9 cellular contexts compared by ENCODE assay signal in genomic region chr17:75346906-75347305, GRCh38. TPM values are rescaled to one million over a fixed set of nuclear protein-coding genes. Genes with fewer than 3 reads are reported as not detected.
DNase-seq lines count a peak whose midpoint lies in the region; ATAC-seq and TF ChIP-seq lines count a peak whose summit lies in the region.
"Had no signal": no experiment of that assay in that cellular context is flagged by ENCODE, and none has a peak within 500 bp of the region (broad histone marks: within the 10 kb centered on the region; RNA-seq: fewer than 3 reads in every experiment).

No MANE protein-coding gene starts in this region.

- H3K36me3 Mint-ChIP-seq in Caco-2 (ENCODE audit: insufficient read depth, unreplicated experiment), result peaks cover 30% of the 10 kb centered on the region
- peaks cover 6% of the 10 kb centered on the region for H3K36me3 Mint-ChIP-seq in activated T-helper 17 cell treated with anti-CD3 and anti-CD28 coated beads, Interleukin-2, amount 50 U/mL, for 72 hours (ENCODE audit: low read depth)

- H3K36me3 ChIP-seq in Caco-2 (ENCODE audit: control insufficient read depth, insufficient read depth, low read length) (no peaks in the 10 kb centered on the region), mucosa of descending colon (ENCODE audit: low read depth) (no peaks in the 10 kb centered on the region)
- H3K36me3 ChIP-seq: SJSA1 had no signal

- H3K4me1 ChIP-seq in Caco-2 (peaks cover 19% of the 10 kb centered on the region), mucosa of descending colon (ENCODE audit: low read depth) (peaks cover 24% of the 10 kb centered on the region)

- no peaks in the 10 kb centered on the region for H3K27me3 ChIP-seq in Caco-2 (replicated peaks; ENCODE audit: control insufficient read depth, insufficient read depth, low read length)
- H3K27me3 ChIP-seq: SJSA1 had no signal

- H3K4me3 Mint-ChIP-seq in Caco-2 (ENCODE audit: unreplicated experiment), result no peak overlapping the region
- peak overlapping the region; percentile 75 for H3K4me3 Mint-ChIP-seq in activated T-helper 17 cell treated with anti-CD3 and anti-CD28 coated beads, Interleukin-2, amount 50 U/mL, for 72 hours

- POLR2A ChIA-PET in Caco-2 (lab: Charles Lee), result no interaction called here

- no peaks in the 10 kb centered on the region for H3K27me3 Mint-ChIP-seq in Caco-2 (ENCODE audit: insufficient read depth, unreplicated experiment)
- no peaks in the 10 kb centered on the region for H3K27me3 Mint-ChIP-seq in activated T-helper 17 cell treated with anti-CD3 and anti-CD28 coated beads, Interleukin-2, amount 50 U/mL, for 72 hours

- intact Hi-C loops in Caco-2 (cut with micrococcal nuclease; ENCODE audit: unreplicated experiment) (no loop called here), mucosa of descending colon (cut with DNase I, micrococcal nuclease) (no loop called here)

- H3K9me3 ChIP-seq in Caco-2, result no peaks in the 10 kb centered on the region
- no peaks in the 10 kb centered on the region for H3K9me3 ChIP-seq in mucosa of descending colon
- H3K9me3 ChIP-seq: SJSA1 had no signal

- TF ChIP-seq CTCF in Caco-2 (IDR thresholded peaks at IDR 0.05; ENCODE audit: insufficient read depth in 1 of 2, low read depth in 1 of 2, low read length in 1 of 2, severe bottlenecking in 1 of 2, unreplicated experiment in 1 of 2) (no peak), mucosa of descending colon (IDR thresholded peaks at IDR 0.05) (no peak)

- H3K4me3 ChIP-seq in Caco-2 (ENCODE audit: low read depth, low read length) (no peak overlapping the region), mucosa of descending colon (no peak overlapping the region)
- H3K4me3 ChIP-seq: SJSA1 had no signal

- no TSS peak for BruUV-seq in Caco-2 (replicated peaks; lab: Mats Ljungman, UMichigan)

- peak; percentile 20 to 52 for DNase-seq in Caco-2
- DNase-seq in HUDEP-2 (lab: John Stamatoyannopoulos, UW; ENCODE audit: unreplicated experiment in 76 of 76), result peak in 71 of 76 experiments; percentile 21 to 92 (median 66)
- no peak for DNase-seq in mucosa of descending colon
- DNase-seq in superior temporal gyrus (ENCODE audit: extremely low spot score), result no peak
- no peak for DNase-seq in ACHN

- H3K27ac Mint-ChIP-seq in Caco-2 (ENCODE audit: unreplicated experiment), result peak overlapping the region; percentile 9
- peak overlapping the region; percentile 74 for H3K27ac Mint-ChIP-seq in activated T-helper 17 cell treated with anti-CD3 and anti-CD28 coated beads, Interleukin-2, amount 50 U/mL, for 72 hours

- in situ Hi-C loops in ACHN (cut with HindIII; ENCODE audit: low pct_ligation_motif_present, low pct_unique_long_range_greater_than_20kb, low sequenced_read_pairs), result no loop called here

- CTCF ChIA-PET in Caco-2 (lab: Charles Lee), result no interaction called here

- ATAC-seq in activated T-helper 17 cell treated with anti-CD3 and anti-CD28 coated beads, Interleukin-2, amount 50 U/mL, for 72 hours (replicated peaks), result peak; percentile 82
- peak; percentile 7 for ATAC-seq in mucosa of descending colon
- ATAC-seq in HG03097 (IDR thresholded peaks at IDR 0.05; ENCODE audit: low FRiP score, unreplicated experiment), result no peak
- no peak for ATAC-seq in HG03521 (IDR thresholded peaks at IDR 0.05; ENCODE audit: unreplicated experiment)

- H3K9me3 Mint-ChIP-seq in Caco-2 (ENCODE audit: unreplicated experiment), result no peaks in the 10 kb centered on the region
- no peaks in the 10 kb centered on the region for H3K9me3 Mint-ChIP-seq in activated T-helper 17 cell treated with anti-CD3 and anti-CD28 coated beads, Interleukin-2, amount 50 U/mL, for 72 hours

- peaks cover 37% of the 10 kb centered on the region for H3K4me1 Mint-ChIP-seq in Caco-2 (ENCODE audit: low read depth, unreplicated experiment)
- peaks cover 61% of the 10 kb centered on the region for H3K4me1 Mint-ChIP-seq in activated T-helper 17 cell treated with anti-CD3 and anti-CD28 coated beads, Interleukin-2, amount 50 U/mL, for 72 hours

RNA-seq across cellular contexts. Expression of gene SLC25A19, which starts 57.7 kb away (rescaled TPM):
- total RNA-seq in Caco-2 (2022) (29.8 and 33.6 TPM in 2 replicates), mucosa of descending colon (10 to 100 TPM; 15.5 to 20.0 (median 15.6) TPM)
- 100 to 1,000 TPM in 1 of 2 donors, 10 to 100 TPM in 1; 97.4 to 113 TPM for total RNA-seq in activated T-helper 17 cell treated with anti-CD3 and anti-CD28 coated beads, Interleukin-2, amount 50 U/mL, for 72 hours

RNA-seq across cellular contexts. Expression of gene GRB2, which starts 58.6 kb away (rescaled TPM):
- total RNA-seq in Caco-2 (2022) (113 and 115 TPM in 2 replicates), mucosa of descending colon (100 to 1,000 TPM in 2 of 3 donors, 10 to 100 TPM in 1; 97.8 to 116 (median 102) TPM)
- total RNA-seq in activated T-helper 17 cell treated with anti-CD3 and anti-CD28 coated beads, Interleukin-2, amount 50 U/mL, for 72 hours, result 100 to 1,000 TPM; 141 to 163 TPM

Comparison
In these comparisons a context has a peak if more than half of its experiments do, and no peak if none do; other contexts are left out.
1. DNase-seq: peak in Caco-2 (2 of 2) and HUDEP-2 (71 of 76); none in mucosa of descending colon (0 of 3), superior temporal gyrus (single experiment) and ACHN (single experiment).
2. ATAC-seq: peak in activated T-helper 17 cell treated with anti-CD3 and anti-CD28 coated beads, Interleukin-2, amount 50 U/mL, for 72 hours (single experiment) and mucosa of descending colon (single experiment); none in HG03097 (single experiment) and HG03521 (single experiment).